1 cellular context compared by ENCODE assay signal in genomic region chr15:39936187-39936586, GRCh38.
TF ChIP-seq lines count a peak whose summit lies in the region.

No MANE protein-coding gene starts in this region.

TF ChIP-seq in HEK293, 187 proteins besides CTCF, POLR2A, EP300 and RAD21 (continued from another document):
- no peak for TF ChIP-seq ZSCAN5A (tag by site-specific recombination; IDR thresholded peaks at IDR 0.05)
- TF ChIP-seq ZNF600 (tag by site-specific recombination; IDR thresholded peaks at IDR 0.05) = peak; percentile 56; the same call in 1 of the 2 replicates
- no peak for TF ChIP-seq ZNF776 (tag by site-specific recombination; IDR thresholded peaks at IDR 0.05; ENCODE audit: borderline replicate concordance)
